ENCODE assay signal across 8 cellular contexts in the genomic region with DNA sequence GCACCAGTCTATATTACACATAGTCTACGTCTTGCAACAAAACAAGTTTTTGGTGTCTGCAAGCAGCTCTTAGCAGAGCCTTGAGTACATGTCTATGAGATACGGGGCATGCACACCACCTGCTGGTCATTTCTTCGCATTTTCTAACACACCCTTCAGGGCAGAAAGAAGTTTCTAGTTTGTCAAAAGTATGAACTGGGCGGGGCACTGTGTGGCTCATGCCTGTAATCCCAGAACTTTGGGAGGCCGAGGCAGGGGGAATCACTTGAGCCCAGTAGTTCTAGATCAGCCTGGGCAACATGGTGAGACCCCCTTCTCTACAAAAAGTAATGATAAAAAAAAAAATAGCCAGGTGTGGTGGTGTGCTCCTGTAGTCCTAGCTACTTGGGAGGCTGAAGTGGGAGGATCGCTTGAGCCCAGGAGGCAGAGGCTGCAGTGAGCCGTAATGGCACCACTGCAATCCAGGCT.
DNase-seq lines count a peak whose midpoint lies in the region; ATAC-seq, FAIRE-seq and TF ChIP-seq lines count a peak whose summit lies in the region.

No MANE protein-coding gene starts in this region.

- FAIRE-seq in islet of Langerhans (lab: Jason Lieb, UNC), result peak; percentile 60

- H3K27ac ChIP-seq in VCaP, result no peak overlapping the region
- H3K27ac ChIP-seq in breast epithelium, result peak overlapping the region in 1 of 2 donors; percentile 20

- H3K4me3 ChIP-seq in breast epithelium, result no peak overlapping the region

- TF ChIP-seq POLR2A in breast epithelium (IDR thresholded peaks at IDR 0.05), result no peak

- H3K4me1 ChIP-seq in breast epithelium, result no peaks in the 10 kb centered on the region

- H3K36me3 ChIP-seq in breast epithelium, result no peaks in the 10 kb centered on the region

- H3K27me3 ChIP-seq in breast epithelium, result no peaks in the 10 kb centered on the region

- DNase-seq in NCI-H146 (lab: John Stamatoyannopoulos, UW) (peak; percentile 3), NCI-H146 treated with DMSO at 0.1 percent for 48 hours (lab: John Stamatoyannopoulos, UW; ENCODE audit: unreplicated experiment) (no peak), NCI-H1694 (lab: John Stamatoyannopoulos, UW) (peak; percentile 0), breast epithelium (ENCODE audit: low spot score in 2 of 2) (peak; percentile 68 to 76)
- DNase-seq in stimulated activated CD4-positive, alpha-beta T cell treated with anti-CD3 and anti-CD28 coated beads, Interleukin-1b, Interleukin-23, amount 100 ng/mL, for 1 hour (ENCODE audit: low read depth in 2 of 2), result peak; percentile 31 to 38

- TF ChIP-seq CTCF in VCaP (conservative IDR thresholded peaks at IDR 0.05) (peak; percentile 90), breast epithelium (IDR thresholded peaks at IDR 0.05) (peak; percentile 81 to 89 (median 88))

- ATAC-seq in HG02623 (IDR thresholded peaks at IDR 0.05; ENCODE audit: unreplicated experiment), result peak; percentile 91

- H3K9me3 ChIP-seq in breast epithelium, result no peaks in the 10 kb centered on the region

- intact Hi-C loops in breast epithelium (cut with DNase I; ENCODE audit: low total_unique reads), result no loop called here
